Comparison of ENCODE assay signal across 17 cellular contexts in genomic region chr15:93168913-93169312, GRCh38.
A peak's percentile ranks its signal among the peaks of the same experiment; 100 is the strongest.
DNase-seq lines count a peak whose midpoint lies in the region; ATAC-seq, FAIRE-seq and TF ChIP-seq lines count a peak whose summit lies in the region.
"Had no signal": no experiment of that assay in that cellular context is flagged by ENCODE, and none has a peak within 500 bp of the region (broad histone marks: within the 10 kb centered on the region; RNA-seq: fewer than 3 reads in every experiment).

No MANE protein-coding gene starts in this region.

- no peak overlapping the region for H3K4me2 ChIP-seq in astrocyte (ENCODE audit: low read length)
- no peak overlapping the region for H3K4me2 ChIP-seq in mammary epithelial cell (ENCODE audit: insufficient read depth, low read depth, low read length)

- no peak overlapping the region for H3K9ac ChIP-seq in astrocyte (ENCODE audit: low read length)
- H3K9ac ChIP-seq in mammary epithelial cell (ENCODE audit: insufficient read depth, low read length) = no peak overlapping the region

- peaks cover 22% of the 10 kb centered on the region for H3K4me1 Mint-ChIP-seq in MCF 10A (ENCODE audit: insufficient read depth, unreplicated experiment)
- H3K4me1 Mint-ChIP-seq in astrocyte (ENCODE audit: low read depth, unreplicated experiment) = peaks cover 16% of the 10 kb centered on the region

- H3K4me3 ChIP-seq in breast epithelium (no peak overlapping the region), astrocyte (ENCODE audit: insufficient read depth, low read depth, low read length) (no peak overlapping the region), mammary epithelial cell (replicated peaks in 1 of 3; ENCODE audit: insufficient read depth in 1 of 3, low read depth in 2 of 3, low read length in 3 of 3) (no peak overlapping the region), left lung (no peak overlapping the region)

- dilution Hi-C loops in mammary epithelial cell (cut with HindIII; ENCODE audit: low sequenced_read_pairs) = no loop called here

- no peak for ATAC-seq in left lung
- ATAC-seq: CD8-positive, alpha-beta T cell; HCT116 had no signal

- no peaks in the 10 kb centered on the region for H3K36me3 Mint-ChIP-seq in MCF 10A (ENCODE audit: insufficient read depth, unreplicated experiment)
- no peaks in the 10 kb centered on the region for H3K36me3 Mint-ChIP-seq in astrocyte (ENCODE audit: low read depth, unreplicated experiment)
- H3K36me3 Mint-ChIP-seq: CD8-positive, alpha-beta T cell had no signal

- TF ChIP-seq CTCF in MCF 10A (IDR thresholded peaks at IDR 0.05; ENCODE audit: unreplicated experiment) = no peak
- TF ChIP-seq CTCF in breast epithelium (IDR thresholded peaks at IDR 0.05) = no peak
- no peak for TF ChIP-seq CTCF in astrocyte (IDR thresholded peaks at IDR 0.05; ENCODE audit: insufficient read depth, low read depth, low read length)
- no peak for TF ChIP-seq CTCF in mammary epithelial cell (conservative IDR thresholded peaks at IDR 0.05 in 1 of 2, IDR thresholded peaks at IDR 0.05 in 1 of 2; ENCODE audit: extremely low read depth in 1 of 2, insufficient read depth in 1 of 2, low read depth in 1 of 2, low read length in 2 of 2)
- no peak for TF ChIP-seq CTCF in left lung (IDR thresholded peaks at IDR 0.05)

- peaks cover 18% of the 10 kb centered on the region for H3K27me3 Mint-ChIP-seq in MCF 10A (ENCODE audit: insufficient read depth, unreplicated experiment)
- peaks cover 21% of the 10 kb centered on the region for H3K27me3 Mint-ChIP-seq in astrocyte (ENCODE audit: low read depth, unreplicated experiment)

- POLR2A ChIA-PET in MCF 10A (lab: Yijun Ruan, JAX) = no interaction called here

- no TSS peak for BruUV-seq in MCF 10A (replicated peaks; lab: Mats Ljungman, UMichigan)
- no TSS peak for BruUV-seq in mammary epithelial cell (replicated peaks; lab: Mats Ljungman, UMichigan)

- peak; percentile 73 for FAIRE-seq in astrocyte (lab: Jason Lieb, UNC)
- FAIRE-seq: D721Med, GM12892 had no signal

- CTCF ChIA-PET in MCF 10A (lab: Yijun Ruan, JAX) = no interaction called here
- CTCF ChIA-PET in mammary epithelial cell (lab: Charles Lee; ENCODE audit: low non-redundant PET) = no interaction called here

- H3K9me3 ChIP-seq in breast epithelium (no peaks in the 10 kb centered on the region), astrocyte (ENCODE audit: insufficient read depth, low read depth, low read length) (no peaks in the 10 kb centered on the region), mammary epithelial cell (replicated peaks; ENCODE audit: insufficient read depth, low read length) (no peaks in the 10 kb centered on the region), left lung (no peaks in the 10 kb centered on the region)

- in situ Hi-C loops in mammary epithelial cell (cut with MboI; ENCODE audit: low sequenced_read_pairs in 2 of 2) = no loop called here

- H3K36me3 ChIP-seq in breast epithelium (no peaks in the 10 kb centered on the region), astrocyte (ENCODE audit: insufficient read depth, low read length) (no peaks in the 10 kb centered on the region), mammary epithelial cell (ENCODE audit: insufficient read depth, low read length) (no peaks in the 10 kb centered on the region), left lung (no peaks in the 10 kb centered on the region)

- H3K4me3 Mint-ChIP-seq in MCF 10A (ENCODE audit: unreplicated experiment) (no peak overlapping the region), astrocyte (ENCODE audit: unreplicated experiment) (no peak overlapping the region)
- H3K4me3 Mint-ChIP-seq: CD8-positive, alpha-beta T cell had no signal

- no peak for TF ChIP-seq POLR2A in breast epithelium (IDR thresholded peaks at IDR 0.05)

- H2AFZ ChIP-seq in astrocyte (ENCODE audit: low read depth, low read length) = no peak overlapping the region
- H2AFZ ChIP-seq in mammary epithelial cell (ENCODE audit: low read depth, low read length) = no peak overlapping the region

- H3K27me3 ChIP-seq in breast epithelium (no peaks in the 10 kb centered on the region), astrocyte (ENCODE audit: insufficient read depth, low read length) (peaks cover 31% of the 10 kb centered on the region), mammary epithelial cell (ENCODE audit: insufficient read depth, low read length) (no peaks in the 10 kb centered on the region), left lung (peaks cover 0 to 27% of the 10 kb centered on the region in 2 donors)

- H3K27ac ChIP-seq in breast epithelium (no peak overlapping the region), astrocyte (ENCODE audit: low read depth, low read length) (no peak overlapping the region), mammary epithelial cell (ENCODE audit: insufficient read depth, low read depth, low read length) (no peak overlapping the region), left lung (no peak overlapping the region)
- H3K27ac ChIP-seq: 22Rv1 had no signal

- H3K9me3 Mint-ChIP-seq in MCF 10A (ENCODE audit: unreplicated experiment) (no peaks in the 10 kb centered on the region), astrocyte (ENCODE audit: unreplicated experiment) (peaks cover 10% of the 10 kb centered on the region)

- H3K4me1 ChIP-seq in breast epithelium = no peaks in the 10 kb centered on the region
- peaks cover 4% of the 10 kb centered on the region for H3K4me1 ChIP-seq in astrocyte (ENCODE audit: insufficient read depth, low read length)
- H3K4me1 ChIP-seq in mammary epithelial cell (ENCODE audit: insufficient read depth, low read length) = no peaks in the 10 kb centered on the region
- H3K4me1 ChIP-seq in left lung = no peaks in the 10 kb centered on the region

- WGBS in mammary epithelial cell (ENCODE audit: low coverage, missing lambda C conversion rate) = 47% methylated on average over 2 of the region's 2 CpGs

- DNase-seq in MCF 10A (ENCODE audit: unreplicated experiment) (peak; percentile 62), breast epithelium (ENCODE audit: low spot score in 2 of 2) (no peak), astrocyte (ENCODE audit: low read depth) (peak; percentile 42), mammary epithelial cell (peak; percentile 6), iris pigment epithelial cell (ENCODE audit: low read depth) (peak; percentile 11), left lung (no peak), HuH-7.5 (ENCODE audit: low spot score) (no peak), NOMO-1 treated with DMSO at 0.1 percent for 48 hours (lab: John Stamatoyannopoulos, UW; ENCODE audit: unreplicated experiment) (no peak)
- DNase-seq: CD8-positive, alpha-beta T cell; COR-L47; DMS153; DMS79 treated with DMSO at 0.1 percent for 48 hours; GDM1 had no signal

- H3K27ac Mint-ChIP-seq in MCF 10A (ENCODE audit: low read depth, unreplicated experiment) (no peak overlapping the region), astrocyte (ENCODE audit: unreplicated experiment) (no peak overlapping the region)
- H3K27ac Mint-ChIP-seq: CD8-positive, alpha-beta T cell had no signal

- no peaks in the 10 kb centered on the region for H3K79me2 ChIP-seq in astrocyte (ENCODE audit: insufficient read depth, low read length)
- no peaks in the 10 kb centered on the region for H3K79me2 ChIP-seq in mammary epithelial cell (ENCODE audit: insufficient read depth, low read length)

- intact Hi-C loops in MCF 10A (cut with micrococcal nuclease) = no loop called here
- intact Hi-C loops in breast epithelium (cut with DNase I; ENCODE audit: low total_unique reads) = no loop called here
- intact Hi-C loops in mammary epithelial cell (cut with micrococcal nuclease) = no loop called here
- intact Hi-C loops in left lung (cut with DNase I) = no loop called here

- H4K20me1 ChIP-seq in astrocyte (ENCODE audit: insufficient read depth, low read length) = no peaks in the 10 kb centered on the region
- H4K20me1 ChIP-seq in mammary epithelial cell (ENCODE audit: insufficient read depth, low read length) = no peaks in the 10 kb centered on the region

Comparison
In these comparisons a context has a peak if more than half of its experiments do, and no peak if none do; other contexts are left out.
1. DNase-seq: peak in MCF 10A (single experiment), astrocyte (single experiment), mammary epithelial cell (single experiment) and iris pigment epithelial cell (single experiment); none in breast epithelium (0 of 2), left lung (0 of 2), HuH-7.5 (single experiment) and NOMO-1 treated with DMSO at 0.1 percent for 48 hours (single experiment).